In genomic region chr3:38618343-38618742, GRCh38 we compare ENCODE assay signal across 31 cellular contexts. TPM values are rescaled to one million over a fixed set of nuclear protein-coding genes. Genes with fewer than 3 reads are reported as not detected.
"Had no signal": no experiment of that assay in that cellular context is flagged by ENCODE, and none has a peak within 500 bp of the region (broad histone marks: within the 10 kb centered on the region; RNA-seq: fewer than 3 reads in every experiment).

No MANE protein-coding gene starts in this region.

- H3K4me3 ChIP-seq: adrenal gland, body of pancreas, coronary artery, dorsolateral prefrontal cortex had no signal

- H3K4me3 Mint-ChIP-seq: activated CD4-positive, alpha-beta memory T cell treated with anti-CD3 and anti-CD28 coated beads for 36 hours; activated CD4-positive, alpha-beta T cell treated with anti-CD3 and anti-CD28 coated beads for 36 hours; activated CD4-positive, alpha-beta T cell treated with anti-CD3 and anti-CD28 coated beads, Interleukin-2, amount 10 ng/mL, durations not matched to agents 24 days and 14 days; activated CD8-positive, alpha-beta memory T cell treated with anti-CD3 and anti-CD28 coated beads, Interleukin-2, amount 10 ng/mL, durations not matched to agents 7 days and 5 days; activated CD8-positive, alpha-beta T cell treated with anti-CD3 and anti-CD28 coated beads, Interleukin-2, amount 10 ng/mL, durations not matched to agents 7 days and 5 days; activated naive CD4-positive, alpha-beta T cell treated with anti-CD3 and anti-CD28 coated beads for 36 hours; activated naive CD4-positive, alpha-beta T cell treated with anti-CD3 and anti-CD28 coated beads, Interleukin-2, amount 50 U/mL, for 24 hours; activated naive CD8-positive, alpha-beta T cell treated with anti-CD3 and anti-CD28 coated beads for 36 hours; activated naive CD8-positive, alpha-beta T cell treated with anti-CD3 and anti-CD28 coated beads, Interleukin-2, amount 50 U/mL, for 24 hours; activated T-helper 1 cell treated with anti-CD3 and anti-CD28 coated beads, Interleukin-12 subunit alpha, Interleukin-12 subunit beta, Interleukin-2, Interleukin-4 antibody, amounts not matched to agents 30 ng/mL and 10 ng/mL and 1 ng/mL, durations not matched to agents 14 hours and 24 hours and 36 hours; dendritic cell treated with granulocyte-macrophage colony-stimulating factor and Interleukin-4, amounts not matched to agents 40 ng/mL and 50 ng/mL, for 4 days; endodermal cell had no signal

- DNase-seq: activated CD4-positive, alpha-beta memory T cell treated with anti-CD3 and anti-CD28 coated beads for 36 hours; activated CD4-positive, alpha-beta T cell treated with anti-CD3 and anti-CD28 coated beads for 36 hours; activated CD4-positive, alpha-beta T cell treated with anti-CD3 and anti-CD28 coated beads, Interleukin-2, amount 10 ng/mL, durations not matched to agents 24 days and 14 days; activated CD4-positive, CD25-positive, alpha-beta regulatory T cell; activated CD4-positive, CD25-positive, alpha-beta regulatory T cell treated with anti-CD3 and anti-CD28 coated beads, Interleukin-2, amount 50 U/mL, for 72 hours; activated CD8-positive, alpha-beta memory T cell treated with anti-CD3 and anti-CD28 coated beads, Interleukin-2, amount 10 ng/mL, durations not matched to agents 7 days and 5 days; activated CD8-positive, alpha-beta memory T cell treated with anti-CD3 and anti-CD28 coated beads, Interleukin-2, amount 50 U/mL, for 4 hours; activated CD8-positive, alpha-beta T cell treated with anti-CD3 and anti-CD28 coated beads, Interleukin-2, amount 10 ng/mL, durations not matched to agents 7 days and 5 days; activated effector memory CD4-positive, alpha-beta T cell treated with anti-CD3 and anti-CD28 coated beads, Interleukin-2, amount 50 U/mL, for 16 hours; activated naive CD4-positive, alpha-beta T cell treated with anti-CD3 and anti-CD28 coated beads for 36 hours; activated naive CD8-positive, alpha-beta T cell treated with anti-CD3 and anti-CD28 coated beads for 36 hours; activated naive CD8-positive, alpha-beta T cell treated with anti-CD3 and anti-CD28 coated beads, Interleukin-2, amount 50 U/mL, for 24 hours; activated T-cell treated with anti-CD3 and anti-CD28 coated beads, Interleukin-2, amount 50 U/mL, for 1 hour; activated T-cell treated with anti-CD3 and anti-CD28 coated beads, Interleukin-2, amount 50 U/mL, for 48 hours; adrenal gland; amygdala; body of pancreas; central memory CD4-positive, alpha-beta T cell; cerebellar nuclear complex; effector memory CD4-positive, alpha-beta T cell; endodermal cell; foreskin fibroblast; T-helper 2 cell had no signal

- H3K9me3 ChIP-seq: adrenal gland, body of pancreas had no signal

- H3K36me3 Mint-ChIP-seq: activated CD4-positive, alpha-beta memory T cell treated with anti-CD3 and anti-CD28 coated beads for 36 hours; activated CD8-positive, alpha-beta memory T cell treated with anti-CD3 and anti-CD28 coated beads, Interleukin-2, amount 10 ng/mL, durations not matched to agents 7 days and 5 days; activated naive CD4-positive, alpha-beta T cell treated with anti-CD3 and anti-CD28 coated beads, Interleukin-2, amount 50 U/mL, for 24 hours; activated naive CD8-positive, alpha-beta T cell treated with anti-CD3 and anti-CD28 coated beads for 36 hours had no signal

- H3K4me1 ChIP-seq: adrenal gland, body of pancreas had no signal

- H3K36me3 ChIP-seq: adrenal gland had no signal

- ATAC-seq: activated CD4-positive, alpha-beta T cell treated with anti-CD3 and anti-CD28 coated beads for 36 hours; activated CD8-positive, alpha-beta memory T cell treated with anti-CD3 and anti-CD28 coated beads, Interleukin-2, amount 10 ng/mL, durations not matched to agents 7 days and 5 days; activated CD8-positive, alpha-beta T cell treated with anti-CD3 and anti-CD28 coated beads, Interleukin-2, amount 10 ng/mL, durations not matched to agents 7 days and 5 days; activated naive CD8-positive, alpha-beta T cell treated with anti-CD3 and anti-CD28 coated beads, Interleukin-2, amount 50 U/mL, for 24 hours; body of pancreas; esophagus mucosa had no signal

- H3K4me1 Mint-ChIP-seq: activated CD4-positive, alpha-beta T cell treated with anti-CD3 and anti-CD28 coated beads for 36 hours; activated CD4-positive, alpha-beta T cell treated with anti-CD3 and anti-CD28 coated beads, Interleukin-2, amount 10 ng/mL, durations not matched to agents 24 days and 14 days; activated CD8-positive, alpha-beta memory T cell treated with anti-CD3 and anti-CD28 coated beads, Interleukin-2, amount 10 ng/mL, durations not matched to agents 7 days and 5 days; activated naive CD4-positive, alpha-beta T cell treated with anti-CD3 and anti-CD28 coated beads, Interleukin-2, amount 50 U/mL, for 24 hours; activated naive CD8-positive, alpha-beta T cell treated with anti-CD3 and anti-CD28 coated beads for 36 hours; activated naive CD8-positive, alpha-beta T cell treated with anti-CD3 and anti-CD28 coated beads, Interleukin-2, amount 50 U/mL, for 24 hours; endodermal cell had no signal

- H3K9me3 Mint-ChIP-seq: activated CD4-positive, alpha-beta memory T cell treated with anti-CD3 and anti-CD28 coated beads for 36 hours; activated CD4-positive, alpha-beta T cell treated with anti-CD3 and anti-CD28 coated beads, Interleukin-2, amount 10 ng/mL, durations not matched to agents 24 days and 14 days; activated naive CD4-positive, alpha-beta T cell treated with anti-CD3 and anti-CD28 coated beads for 36 hours; activated naive CD4-positive, alpha-beta T cell treated with anti-CD3 and anti-CD28 coated beads, Interleukin-2, amount 50 U/mL, for 24 hours; activated naive CD8-positive, alpha-beta T cell treated with anti-CD3 and anti-CD28 coated beads for 36 hours; activated naive CD8-positive, alpha-beta T cell treated with anti-CD3 and anti-CD28 coated beads, Interleukin-2, amount 50 U/mL, for 24 hours; activated T-helper 1 cell treated with anti-CD3 and anti-CD28 coated beads, Interleukin-12 subunit alpha, Interleukin-12 subunit beta, Interleukin-2, Interleukin-4 antibody, amounts not matched to agents 30 ng/mL and 10 ng/mL and 1 ng/mL, durations not matched to agents 14 hours and 24 hours and 36 hours; activated T-helper 2 cell treated with anti-CD3 and anti-CD28 coated beads, Interferon-gamma antibody, Interleukin-2, Interleukin-4, amounts not matched to agents 10 μg/mL and 5 μg/mL and 100 μg/mL, durations not matched to agents 14 hours and 24 hours and 36 hours; dendritic cell treated with granulocyte-macrophage colony-stimulating factor and Interleukin-4, amounts not matched to agents 40 ng/mL and 50 ng/mL, for 4 days; endodermal cell had no signal

- H3K27me3 Mint-ChIP-seq: activated CD4-positive, alpha-beta T cell treated with anti-CD3 and anti-CD28 coated beads for 36 hours; activated naive CD4-positive, alpha-beta T cell treated with anti-CD3 and anti-CD28 coated beads, Interleukin-2, amount 50 U/mL, for 24 hours; activated naive CD8-positive, alpha-beta T cell treated with anti-CD3 and anti-CD28 coated beads for 36 hours; dendritic cell treated with granulocyte-macrophage colony-stimulating factor and Interleukin-4, amounts not matched to agents 40 ng/mL and 50 ng/mL, for 4 days had no signal

- H3K27ac Mint-ChIP-seq: activated CD4-positive, alpha-beta memory T cell treated with anti-CD3 and anti-CD28 coated beads for 36 hours; activated CD4-positive, alpha-beta T cell treated with anti-CD3 and anti-CD28 coated beads for 36 hours; activated CD4-positive, alpha-beta T cell treated with anti-CD3 and anti-CD28 coated beads, Interleukin-2, amount 10 ng/mL, durations not matched to agents 24 days and 14 days; activated CD8-positive, alpha-beta memory T cell treated with anti-CD3 and anti-CD28 coated beads, Interleukin-2, amount 10 ng/mL, durations not matched to agents 7 days and 5 days; activated CD8-positive, alpha-beta T cell treated with anti-CD3 and anti-CD28 coated beads, Interleukin-2, amount 10 ng/mL, durations not matched to agents 7 days and 5 days; activated naive CD4-positive, alpha-beta T cell treated with anti-CD3 and anti-CD28 coated beads for 36 hours; activated naive CD4-positive, alpha-beta T cell treated with anti-CD3 and anti-CD28 coated beads, Interleukin-2, amount 50 U/mL, for 24 hours; activated naive CD8-positive, alpha-beta T cell treated with anti-CD3 and anti-CD28 coated beads for 36 hours; activated naive CD8-positive, alpha-beta T cell treated with anti-CD3 and anti-CD28 coated beads, Interleukin-2, amount 50 U/mL, for 24 hours; activated T-helper 1 cell treated with anti-CD3 and anti-CD28 coated beads, Interleukin-12 subunit alpha, Interleukin-12 subunit beta, Interleukin-2, Interleukin-4 antibody, amounts not matched to agents 30 ng/mL and 10 ng/mL and 1 ng/mL, durations not matched to agents 14 hours and 24 hours and 36 hours; activated T-helper 2 cell treated with anti-CD3 and anti-CD28 coated beads, Interferon-gamma antibody, Interleukin-2, Interleukin-4, amounts not matched to agents 10 μg/mL and 5 μg/mL and 100 μg/mL, durations not matched to agents 14 hours and 24 hours and 36 hours; dendritic cell treated with granulocyte-macrophage colony-stimulating factor and Interleukin-4, amounts not matched to agents 40 ng/mL and 50 ng/mL, for 4 days; endodermal cell had no signal

- H3K27me3 ChIP-seq: adrenal gland, body of pancreas had no signal

- H3K27ac ChIP-seq: adrenal gland, body of pancreas, coronary artery, dorsolateral prefrontal cortex had no signal

RNA-seq across cellular contexts. Expression of gene SCN5A, which starts 31.1 kb away (rescaled TPM):
- total RNA-seq: activated CD4-positive, alpha-beta T cell treated with anti-CD3 and anti-CD28 coated beads, Interleukin-2, amount 10 ng/mL, durations not matched to agents 24 days and 14 days; activated CD8-positive, alpha-beta memory T cell treated with anti-CD3 and anti-CD28 coated beads, Interleukin-2, amount 10 ng/mL, durations not matched to agents 7 days and 5 days; activated T-helper 1 cell treated with anti-CD3 and anti-CD28 coated beads, Interleukin-12 subunit alpha, Interleukin-12 subunit beta, Interleukin-2, Interleukin-4 antibody, amounts not matched to agents 30 ng/mL and 10 ng/mL and 1 ng/mL, durations not matched to agents 14 hours and 24 hours and 36 hours; activated T-helper 2 cell treated with anti-CD3 and anti-CD28 coated beads, Interferon-gamma antibody, Interleukin-2, Interleukin-4, amounts not matched to agents 10 μg/mL and 5 μg/mL and 100 μg/mL, durations not matched to agents 14 hours and 24 hours and 36 hours; esophagus mucosa; T-helper 1 cell treated with Interleukin-12 subunit alpha and Interleukin-12 subunit beta and Interleukin-4 antibody, amounts not matched to agents 30 ng/mL and 1 ng/mL, for 36 hours had no signal
